1 cellular context compared by ENCODE assay signal in the genomic region with DNA sequence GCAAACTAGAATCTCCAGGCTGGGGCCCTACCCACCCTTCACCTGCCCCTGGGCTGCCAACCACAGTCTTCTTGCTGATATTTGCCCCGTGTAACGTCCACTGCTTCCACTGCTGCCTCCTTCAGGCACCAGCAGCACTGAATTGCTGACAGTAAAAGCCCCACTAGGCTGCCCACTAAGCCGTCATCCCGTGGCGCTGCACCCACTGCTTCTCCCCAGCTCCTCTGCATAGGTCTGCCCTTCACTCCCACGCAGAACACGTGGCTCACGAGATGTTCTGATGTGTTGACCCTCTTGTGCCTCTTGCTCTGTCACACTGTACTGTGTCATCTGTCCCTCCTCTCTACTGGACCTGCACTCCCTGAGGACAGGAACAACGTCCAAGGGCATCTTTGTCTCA.
TF ChIP-seq lines count a peak whose summit lies in the region.

No MANE protein-coding gene starts in this region.

TF ChIP-seq in HepG2, 621 proteins besides CTCF, POLR2A, EP300 and RAD21 (continued from another document):
- TF ChIP-seq, protein P1, sequence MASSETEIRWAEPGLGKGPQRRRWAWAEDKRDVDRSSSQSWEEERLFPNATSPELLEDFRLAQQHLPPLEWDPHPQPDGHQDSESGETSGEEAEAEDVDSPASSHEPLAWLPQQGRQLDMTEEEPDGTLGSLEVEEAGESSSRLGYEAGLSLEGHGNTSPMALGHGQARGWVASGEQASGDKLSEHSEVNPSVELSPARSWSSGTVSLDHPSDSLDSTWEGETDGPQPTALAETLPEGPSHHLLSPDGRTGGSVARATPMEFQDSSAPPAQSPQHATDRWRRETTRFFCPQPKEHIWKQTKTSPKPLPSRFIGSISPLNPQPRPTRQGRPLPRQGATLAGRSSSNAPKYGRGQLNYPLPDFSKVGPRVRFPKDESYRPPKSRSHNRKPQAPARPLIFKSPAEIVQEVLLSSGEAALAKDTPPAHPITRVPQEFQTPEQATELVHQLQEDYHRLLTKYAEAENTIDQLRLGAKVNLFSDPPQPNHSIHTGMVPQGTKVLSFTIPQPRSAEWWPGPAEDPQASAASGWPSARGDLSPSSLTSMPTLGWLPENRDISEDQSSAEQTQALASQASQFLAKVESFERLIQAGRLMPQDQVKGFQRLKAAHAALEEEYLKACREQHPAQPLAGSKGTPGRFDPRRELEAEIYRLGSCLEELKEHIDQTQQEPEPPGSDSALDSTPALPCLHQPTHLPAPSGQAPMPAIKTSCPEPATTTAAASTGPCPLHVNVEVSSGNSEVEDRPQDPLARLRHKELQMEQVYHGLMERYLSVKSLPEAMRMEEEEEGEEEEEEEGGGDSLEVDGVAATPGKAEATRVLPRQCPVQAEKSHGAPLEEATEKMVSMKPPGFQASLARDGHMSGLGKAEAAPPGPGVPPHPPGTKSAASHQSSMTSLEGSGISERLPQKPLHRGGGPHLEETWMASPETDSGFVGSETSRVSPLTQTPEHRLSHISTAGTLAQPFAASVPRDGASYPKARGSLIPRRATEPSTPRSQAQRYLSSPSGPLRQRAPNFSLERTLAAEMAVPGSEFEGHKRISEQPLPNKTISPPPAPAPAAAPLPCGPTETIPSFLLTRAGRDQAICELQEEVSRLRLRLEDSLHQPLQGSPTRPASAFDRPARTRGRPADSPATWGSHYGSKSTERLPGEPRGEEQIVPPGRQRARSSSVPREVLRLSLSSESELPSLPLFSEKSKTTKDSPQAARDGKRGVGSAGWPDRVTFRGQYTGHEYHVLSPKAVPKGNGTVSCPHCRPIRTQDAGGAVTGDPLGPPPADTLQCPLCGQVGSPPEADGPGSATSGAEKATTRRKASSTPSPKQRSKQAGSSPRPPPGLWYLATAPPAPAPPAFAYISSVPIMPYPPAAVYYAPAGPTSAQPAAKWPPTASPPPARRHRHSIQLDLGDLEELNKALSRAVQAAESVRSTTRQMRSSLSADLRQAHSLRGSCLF (CRISPR knock-in tag; IDR thresholded peaks at IDR 0.05; ENCODE audit: borderline replicate concordance): no peak
- no peak for TF ChIP-seq ISX (CRISPR knock-in tag; conservative IDR thresholded peaks at IDR 0.05)
- TF ChIP-seq MTA1 (CRISPR knock-in tag; IDR thresholded peaks at IDR 0.05; ENCODE audit: borderline replicate concordance): no peak
- TF ChIP-seq SETDB1 (CRISPR knock-in tag; IDR thresholded peaks at IDR 0.05; ENCODE audit: borderline replicate concordance): no peak
- TF ChIP-seq BCL6 (CRISPR knock-in tag; IDR thresholded peaks at IDR 0.05): no peak
- no peak for TF ChIP-seq LCORL (IDR thresholded peaks at IDR 0.05)
- TF ChIP-seq LCORL (CRISPR knock-in tag; IDR thresholded peaks at IDR 0.05): no peak
- TF ChIP-seq RELA (CRISPR knock-in tag; IDR thresholded peaks at IDR 0.05): no peak
- TF ChIP-seq HNRNPUL1 (IDR thresholded peaks at IDR 0.05; ENCODE audit: low read depth, low read length): no peak
- TF ChIP-seq ZNF768 (CRISPR knock-in tag; IDR thresholded peaks at IDR 0.05): no peak
- no peak for TF ChIP-seq ZNF577 (CRISPR knock-in tag; IDR thresholded peaks at IDR 0.05; ENCODE audit: borderline replicate concordance, low read depth)
- TF ChIP-seq RCOR2 (CRISPR knock-in tag; IDR thresholded peaks at IDR 0.05): no peak
- no peak for TF ChIP-seq ZFP36L2 (CRISPR knock-in tag; IDR thresholded peaks at IDR 0.05)
- no peak for TF ChIP-seq ZNF530 (CRISPR knock-in tag; IDR thresholded peaks at IDR 0.05; ENCODE audit: low read depth)
TF ChIP-seq in HepG2: peak in this region for 0.
